20 cellular contexts compared by ENCODE assay signal in genomic region chr1:119651641-119652040, GRCh38. TPM values are rescaled to one million over a fixed set of nuclear protein-coding genes. Genes with fewer than 3 reads are reported as not detected.
DNase-seq lines count a peak whose midpoint lies in the region; ATAC-seq, FAIRE-seq and TF ChIP-seq lines count a peak whose summit lies in the region.
"Had no signal": no experiment of that assay in that cellular context is flagged by ENCODE, and none has a peak within 500 bp of the region (broad histone marks: within the 10 kb centered on the region; RNA-seq: fewer than 3 reads in every experiment).

No MANE protein-coding gene starts in this region.

- no peak overlapping the region for H3K9ac ChIP-seq in GM12878 (ENCODE audit: control insufficient read depth, insufficient read depth, low read length)

- no peak overlapping the region for H3K4me2 ChIP-seq in GM12878 (ENCODE audit: control insufficient read depth, insufficient read depth)

- H3K4me1 ChIP-seq in GM12878 (ENCODE audit: control insufficient read depth, insufficient read depth, low read length): peaks cover 7% of the 10 kb centered on the region

- CTCF ChIA-PET in GM12878 (lab: Yijun Ruan, JAX): interaction anchor here (10.7 kb wide), 1 partner anchor 10 kb away, joined by 87 read pairs; no protein-coding TSS in a partner anchor
- CTCF ChIA-PET in activated CD4-positive, alpha-beta memory T cell treated with anti-CD3 and anti-CD28 coated beads for 36 hours (lab: Charles Lee): interaction anchor here (0.6 to 0.8 kb wide), 2 partner anchors 23 to 157 kb away, joined by 3 to 5 read pairs; no protein-coding TSS in a partner anchor

- intact Hi-C loops in GM12878 (cut with micrococcal nuclease; ENCODE audit: unreplicated experiment): no loop called here
- intact Hi-C loops in activated CD4-positive, alpha-beta memory T cell treated with anti-CD3 and anti-CD28 coated beads for 36 hours (cut with micrococcal nuclease): no loop called here

- H3K79me2 ChIP-seq in GM12878 (ENCODE audit: control insufficient read depth, insufficient read depth, low read length): no peaks in the 10 kb centered on the region; the same call in 1 of the 2 replicates

- no peaks in the 10 kb centered on the region for H3K27me3 Mint-ChIP-seq in nephron (ENCODE audit: low read depth)
- peaks cover 48% of the 10 kb centered on the region for H3K27me3 Mint-ChIP-seq in activated CD4-positive, alpha-beta memory T cell treated with anti-CD3 and anti-CD28 coated beads for 36 hours

- TF ChIP-seq CTCF in GM12878 (IDR thresholded peaks at IDR 0.05 in 2 of 3, conservative IDR thresholded peaks at IDR 0.05 in 1 of 3; ENCODE audit: control insufficient read depth in 2 of 3, extremely low read depth in 1 of 3, insufficient read depth in 1 of 3, low read depth in 3 of 3, low read length in 3 of 3) (no peak), nephron (IDR thresholded peaks at IDR 0.05; ENCODE audit: unreplicated experiment in 3 of 3) (no peak)

- BruUV-seq in GM12878 (replicated peaks; lab: Mats Ljungman, UMichigan): no TSS peak

- DNase-seq in NCI-H748 (lab: John Stamatoyannopoulos, UW; ENCODE audit: unreplicated experiment): peak; percentile 23
- DNase-seq in NCI-H748 treated with DMSO at 0.1 percent for 48 hours (lab: John Stamatoyannopoulos, UW): no peak
- no peak for DNase-seq in GM12878 (ENCODE audit: low read depth, low spot score)
- DNase-seq in inferior parietal cortex (ENCODE audit: extremely low spot score): no peak
- no peak for DNase-seq in activated CD4-positive, alpha-beta memory T cell treated with anti-CD3 and anti-CD28 coated beads for 36 hours
- DNase-seq: CD8-positive, alpha-beta T cell; COR-L47; DMS153; DMS79 treated with DMSO at 0.1 percent for 48 hours had no signal

- H3K4me3 Mint-ChIP-seq in nephron: peak overlapping the region in 1 of 3 experiments; percentile 15
- H3K4me3 Mint-ChIP-seq in activated CD4-positive, alpha-beta memory T cell treated with anti-CD3 and anti-CD28 coated beads for 36 hours: no peak overlapping the region
- H3K4me3 Mint-ChIP-seq: CD8-positive, alpha-beta T cell had no signal

- no peak overlapping the region for H3K4me3 ChIP-seq in GM12878
- H3K4me3 ChIP-seq: HAP-1 had no signal

- RAD21 ChIA-PET in GM12878 (lab: Charles Lee; ENCODE audit: unreplicated experiment): interaction anchor here (6.1 kb wide), 1 partner anchor 9 kb away, joined by 74 read pairs; no protein-coding TSS in a partner anchor

- TF ChIP-seq EP300 in GM12878 (IDR thresholded peaks at IDR 0.05; ENCODE audit: borderline replicate concordance in 1 of 2, control insufficient read depth in 1 of 2, low read depth in 2 of 2, low read length in 2 of 2): no peak

- 0% methylated on average over 1 of the region's 1 CpG for WGBS in GM12878 (ENCODE audit: insufficient coverage, insufficient replicate concordance, low lambda C conversion rate, missing lambda C conversion rate)

- no peaks in the 10 kb centered on the region for H3K9me3 Mint-ChIP-seq in nephron
- no peaks in the 10 kb centered on the region for H3K9me3 Mint-ChIP-seq in activated CD4-positive, alpha-beta memory T cell treated with anti-CD3 and anti-CD28 coated beads for 36 hours
- H3K9me3 Mint-ChIP-seq: CD8-positive, alpha-beta T cell had no signal

- H3K27ac Mint-ChIP-seq in nephron: peak overlapping the region in 2 of 3 experiments; percentile 30 to 39
- H3K27ac Mint-ChIP-seq in activated CD4-positive, alpha-beta memory T cell treated with anti-CD3 and anti-CD28 coated beads for 36 hours: no peak overlapping the region
- H3K27ac Mint-ChIP-seq: CD14-positive monocyte; CD8-positive, alpha-beta T cell had no signal

- SMC1A ChIA-PET in GM12878 (lab: Charles Lee; ENCODE audit: uncharacterized antibody, unreplicated experiment): interaction anchor here (1.4 to 14.4 kb wide), 4 partner anchors 10 to 23 kb away, joined by 3 to 163 read pairs (median 5); no protein-coding TSS in a partner anchor

- no peak overlapping the region for H2AFZ ChIP-seq in GM12878 (ENCODE audit: control insufficient read depth, low read depth, low read length)

- no peak for FAIRE-seq in GM12878 (lab: Jason Lieb, UNC)
- FAIRE-seq: D721Med, G401.6, GM19239, H1, HepG2, HTR-8/SVneo had no signal

- H3K27me3 ChIP-seq in GM12878 (replicated peaks in 1 of 2; ENCODE audit: control insufficient read depth in 2 of 2, insufficient read depth in 2 of 2, low read length in 1 of 2): no peaks in the 10 kb centered on the region

- no peak overlapping the region for H3K27ac ChIP-seq in GM12878 (ENCODE audit: control insufficient read depth, insufficient read depth)
- H3K27ac ChIP-seq: 22Rv1 had no signal

- no peaks in the 10 kb centered on the region for H3K36me3 Mint-ChIP-seq in nephron (ENCODE audit: low read depth)
- no peaks in the 10 kb centered on the region for H3K36me3 Mint-ChIP-seq in activated CD4-positive, alpha-beta memory T cell treated with anti-CD3 and anti-CD28 coated beads for 36 hours
- H3K36me3 Mint-ChIP-seq: CD8-positive, alpha-beta T cell had no signal

- no peak for TF ChIP-seq RAD21 in GM12878 (IDR thresholded peaks at IDR 0.05; ENCODE audit: insufficient read depth, low read depth, low read length)

- in situ Hi-C loops in GM12878 (cut with MboI): no loop called here

- no peaks in the 10 kb centered on the region for H4K20me1 ChIP-seq in GM12878 (ENCODE audit: control insufficient read depth, insufficient read depth)

- peaks cover 26% of the 10 kb centered on the region for H3K4me1 Mint-ChIP-seq in nephron
- H3K4me1 Mint-ChIP-seq in activated CD4-positive, alpha-beta memory T cell treated with anti-CD3 and anti-CD28 coated beads for 36 hours (ENCODE audit: low read depth): peaks cover 6% of the 10 kb centered on the region

- TF ChIP-seq POLR2A in GM12878 (IDR thresholded peaks at IDR 0.05; ENCODE audit: low read depth, low read length): no peak

- ATAC-seq in GM12878 (no peak), HG03460 (IDR thresholded peaks at IDR 0.05; ENCODE audit: unreplicated experiment) (no peak)
- ATAC-seq: CD8-positive, alpha-beta T cell; HepG2 had no signal

- H3K36me3 ChIP-seq in GM12878 (ENCODE audit: control insufficient read depth in 2 of 2, insufficient read depth in 2 of 2, low read length in 1 of 2): no peaks in the 10 kb centered on the region
- H3K36me3 ChIP-seq: HAP-1 had no signal

- POLR2A ChIA-PET in GM12878 (lab: Charles Lee): interaction anchor here (3.2 kb wide), 1 partner anchor 9 kb away, joined by 13 read pairs; no protein-coding TSS in a partner anchor
- POLR2A ChIA-PET in activated CD4-positive, alpha-beta memory T cell treated with anti-CD3 and anti-CD28 coated beads for 36 hours (lab: Charles Lee): no interaction called here

- H3K9me3 ChIP-seq in GM12878 (replicated peaks; ENCODE audit: control insufficient read depth, insufficient read depth, low read length): no peaks in the 10 kb centered on the region
- H3K9me3 ChIP-seq: HAP-1 had no signal

TF ChIP-seq in GM12878, 131 proteins besides CTCF, POLR2A, EP300 and RAD21:
- TF ChIP-seq POU2F2 (IDR thresholded peaks at IDR 0.05; ENCODE audit: borderline replicate concordance, low read depth, low read length) (0 out of 3 replicates have a peak, but pooled peaks have one; percentile 27), USF2 (IDR thresholded peaks at IDR 0.05; ENCODE audit: borderline replicate concordance, low read depth, low read length) (no peak)

RNA-seq across cellular contexts. Expression of gene ZNF697, which starts 3.6 kb away (rescaled TPM):
- 1.7 and 2.1 TPM in 2 replicates for total RNA-seq in GM12878 (2013; cell fraction: nucleolus; rRNA removed)
- total RNA-seq in GM12878 (2014; rRNA removed) (3.9 and 4.3 TPM in 2 replicates), GM12878 (2014; rRNA removed; fragmentation: Illumina TruSeq; extraction: Trizol) (3.7 and 3.8 TPM in 2 replicates), GM12878 (2021) (4.8 and 5.9 TPM in 2 replicates)
- polyA plus RNA-seq in GM12878 (2011; ENCODE audit: low read depth): 0.50 TPM
- polyA plus RNA-seq in GM12878 (2011; rRNA removed) (3.4 and 4.8 TPM in 2 replicates), GM12878 (2014; fragmentation: Illumina TruSeq; extraction: Trizol) (2.8 and 3.7 TPM in 2 replicates), GM12878 (2014; fragmentation: Nextera tagmentation; extraction: Ambion mirVana) (under 1 TPM; 0.74 to 0.99 TPM), GM12878 (2014; rRNA removed) (2.4 and 3.1 TPM in 2 replicates), GM12878 (2016; fragmentation: Nextera tagmentation; extraction: Ambion mirVana) (under 1 TPM; 0.48 to 0.60 TPM)
- 1.9 and 2.0 TPM in 2 replicates for polyA plus RNA-seq in GM12878 (2011; cell fraction: cytosol; rRNA removed)
- polyA plus RNA-seq in GM12878 (2011; cell fraction: nucleus; rRNA removed): 3.5 and 5.1 TPM in 2 replicates
- 0.60 and 1.0 TPM in 2 replicates for polyA plus RNA-seq in GM12878 (2012)
- polyA minus RNA-seq in GM12878 (2011; rRNA and poly(A)+ RNA removed): 4.3 and 4.5 TPM in 2 replicates
- 2.2 and 2.9 TPM in 2 replicates for polyA minus RNA-seq in GM12878 (2011; cell fraction: cytosol; rRNA and poly(A)+ RNA removed)
- 3.9 and 6.5 TPM in 2 replicates for polyA minus RNA-seq in GM12878 (2011; cell fraction: nucleus; rRNA and poly(A)+ RNA removed)
- total RNA-seq in activated CD4-positive, alpha-beta memory T cell treated with anti-CD3 and anti-CD28 coated beads for 36 hours: under 1 TPM; 0.62 to 0.68 TPM
- total RNA-seq: CD8-positive, alpha-beta T cell had no signal
